1 cellular context compared by ENCODE assay signal in genomic region chr15:82749951-82750830, GRCh38.
A peak's percentile ranks its signal among the peaks of the same experiment; 100 is the strongest.
TF ChIP-seq lines count a peak whose summit lies in the region.

No MANE protein-coding gene starts in this region.

TF ChIP-seq in K562, 482 proteins besides CTCF, POLR2A, EP300 and RAD21 (continued from another document and continues in another):
- TF ChIP-seq TCF7 (IDR thresholded peaks at IDR 0.05; ENCODE audit: borderline replicate concordance), result 0 out of 2 replicates have a peak, but pooled peaks have one; percentile 25
- no peak for TF ChIP-seq ZBED1 (IDR thresholded peaks at IDR 0.05)
- TF ChIP-seq AFF1 (IDR thresholded peaks at IDR 0.05; ENCODE audit: low read depth in 1 of 2, partially characterized antibody in 2 of 2), result peak in 1 of 2 experiments; percentile 20
- TF ChIP-seq U2AF1 (optimal IDR thresholded peaks at IDR 0.05; ENCODE audit: low read depth, low read length), result no peak
- TF ChIP-seq ZNF280A (IDR thresholded peaks at IDR 0.05; ENCODE audit: low read depth, partially characterized antibody), result no peak
- peak; percentile 31; the same call in 1 of the 2 replicates for TF ChIP-seq ERF (CRISPR knock-in tag; IDR thresholded peaks at IDR 0.05)
- peak; percentile 91 for TF ChIP-seq SAP30 (IDR thresholded peaks at IDR 0.05; ENCODE audit: borderline replicate concordance, insufficient read depth, low read depth, low read length, poor library complexity, severe bottlenecking)
- peak; percentile 34; the same call in 1 of the 2 replicates for TF ChIP-seq FOXK1 (CRISPR knock-in tag; IDR thresholded peaks at IDR 0.05; ENCODE audit: borderline replicate concordance)
- no peak for TF ChIP-seq PRPF4 (IDR thresholded peaks at IDR 0.05; ENCODE audit: insufficient read depth, low read depth, low read length, poor library complexity, severe bottlenecking)
- no peak for TF ChIP-seq SFPQ (IDR thresholded peaks at IDR 0.05; ENCODE audit: low read depth, low read length)
- no peak for TF ChIP-seq LARP7 (IDR thresholded peaks at IDR 0.05)
- TF ChIP-seq ZNF165 (CRISPR knock-in tag; IDR thresholded peaks at IDR 0.05; ENCODE audit: borderline replicate concordance), result no peak
- TF ChIP-seq GMEB1 (CRISPR knock-in tag; IDR thresholded peaks at IDR 0.05), result peak; percentile 89
- TF ChIP-seq FOXA3 (CRISPR knock-in tag; conservative IDR thresholded peaks at IDR 0.05 in 1 of 2, IDR thresholded peaks at IDR 0.05 in 1 of 2), result no peak
- no peak; the same call in 1 of the 2 replicates for TF ChIP-seq ELF4 (CRISPR knock-in tag; IDR thresholded peaks at IDR 0.05)
- peak; percentile 99 for TF ChIP-seq TFAP4 (CRISPR knock-in tag; IDR thresholded peaks at IDR 0.05; ENCODE audit: borderline replicate concordance)
- TF ChIP-seq E2F6 (IDR thresholded peaks at IDR 0.05; ENCODE audit: borderline replicate concordance in 1 of 2, extremely low read depth in 1 of 2, insufficient read depth in 1 of 2, insufficient read length in 1 of 2, low read depth in 1 of 2, low read length in 1 of 2, poor library complexity in 1 of 2, severe bottlenecking in 1 of 2), result peak; percentile 63 to 64
- no peak for TF ChIP-seq GATAD2A (IDR thresholded peaks at IDR 0.05)
- TF ChIP-seq CAMTA2 (CRISPR knock-in tag; conservative IDR thresholded peaks at IDR 0.05), result no peak
- TF ChIP-seq MYBL2 (IDR thresholded peaks at IDR 0.05; ENCODE audit: low read depth), result no peak
- no peak for TF ChIP-seq MYBL2 (CRISPR knock-in tag; IDR thresholded peaks at IDR 0.05; ENCODE audit: borderline replicate concordance)
- no peak for TF ChIP-seq ZNF696 (CRISPR knock-in tag; conservative IDR thresholded peaks at IDR 0.05)
- no peak for TF ChIP-seq ATF2 (CRISPR knock-in tag; IDR thresholded peaks at IDR 0.05)
- TF ChIP-seq HNRNPL (IDR thresholded peaks at IDR 0.05; ENCODE audit: low read depth, low read length), result no peak
- no peak for TF ChIP-seq SMARCC2 (IDR thresholded peaks at IDR 0.05; ENCODE audit: low read depth)
- TF ChIP-seq TCF3 (CRISPR knock-in tag; IDR thresholded peaks at IDR 0.05), result 0 out of 2 replicates have a peak, but pooled peaks have one; percentile 5
- peak; percentile 95 for TF ChIP-seq SPI1 (IDR thresholded peaks at IDR 0.05; ENCODE audit: borderline replicate concordance, low read depth, low read length)
- no peak for TF ChIP-seq STAT5A (IDR thresholded peaks at IDR 0.05; ENCODE audit: borderline replicate concordance, low read length)
- TF ChIP-seq CC2D1A (IDR thresholded peaks at IDR 0.05), result peak; percentile 22; the same call in 1 of the 2 replicates
- TF ChIP-seq MCM3 (IDR thresholded peaks at IDR 0.05), result no peak
- TF ChIP-seq THRB (CRISPR knock-in tag; conservative IDR thresholded peaks at IDR 0.05), result 0 out of 2 replicates have a peak, but pooled peaks have one; percentile 34
- TF ChIP-seq ZNF253 (CRISPR knock-in tag; conservative IDR thresholded peaks at IDR 0.05), result no peak
- TF ChIP-seq KAT2B (IDR thresholded peaks at IDR 0.05; ENCODE audit: low read depth, low read length), result no peak
